In the genomic region with DNA sequence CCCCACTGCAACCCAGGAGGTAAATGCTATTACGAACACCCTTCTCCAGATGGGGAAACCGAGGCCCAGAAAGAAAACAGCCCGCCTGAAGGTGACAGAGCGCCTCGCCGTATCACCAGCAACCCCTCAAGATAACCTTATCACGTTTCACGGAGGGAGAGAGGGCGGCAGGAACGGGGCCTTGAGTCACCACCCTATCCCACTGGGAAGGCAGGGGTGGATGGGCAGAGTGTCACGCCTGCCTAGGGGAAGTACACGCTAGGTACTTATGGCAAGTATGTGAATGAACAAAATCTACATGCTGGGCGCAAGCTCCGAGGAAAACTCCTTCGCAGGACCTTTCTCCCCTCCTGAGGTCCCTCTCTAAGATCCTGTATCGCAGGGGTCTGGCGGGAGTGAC, we compare ENCODE assay signal across 2 cellular contexts.
TF ChIP-seq lines count a peak whose summit lies in the region.

No MANE protein-coding gene starts in this region.

TF ChIP-seq in GM23338, 12 proteins besides CTCF, POLR2A, EP300 and RAD21 (continues in another document):
- TF ChIP-seq, protein P1, sequence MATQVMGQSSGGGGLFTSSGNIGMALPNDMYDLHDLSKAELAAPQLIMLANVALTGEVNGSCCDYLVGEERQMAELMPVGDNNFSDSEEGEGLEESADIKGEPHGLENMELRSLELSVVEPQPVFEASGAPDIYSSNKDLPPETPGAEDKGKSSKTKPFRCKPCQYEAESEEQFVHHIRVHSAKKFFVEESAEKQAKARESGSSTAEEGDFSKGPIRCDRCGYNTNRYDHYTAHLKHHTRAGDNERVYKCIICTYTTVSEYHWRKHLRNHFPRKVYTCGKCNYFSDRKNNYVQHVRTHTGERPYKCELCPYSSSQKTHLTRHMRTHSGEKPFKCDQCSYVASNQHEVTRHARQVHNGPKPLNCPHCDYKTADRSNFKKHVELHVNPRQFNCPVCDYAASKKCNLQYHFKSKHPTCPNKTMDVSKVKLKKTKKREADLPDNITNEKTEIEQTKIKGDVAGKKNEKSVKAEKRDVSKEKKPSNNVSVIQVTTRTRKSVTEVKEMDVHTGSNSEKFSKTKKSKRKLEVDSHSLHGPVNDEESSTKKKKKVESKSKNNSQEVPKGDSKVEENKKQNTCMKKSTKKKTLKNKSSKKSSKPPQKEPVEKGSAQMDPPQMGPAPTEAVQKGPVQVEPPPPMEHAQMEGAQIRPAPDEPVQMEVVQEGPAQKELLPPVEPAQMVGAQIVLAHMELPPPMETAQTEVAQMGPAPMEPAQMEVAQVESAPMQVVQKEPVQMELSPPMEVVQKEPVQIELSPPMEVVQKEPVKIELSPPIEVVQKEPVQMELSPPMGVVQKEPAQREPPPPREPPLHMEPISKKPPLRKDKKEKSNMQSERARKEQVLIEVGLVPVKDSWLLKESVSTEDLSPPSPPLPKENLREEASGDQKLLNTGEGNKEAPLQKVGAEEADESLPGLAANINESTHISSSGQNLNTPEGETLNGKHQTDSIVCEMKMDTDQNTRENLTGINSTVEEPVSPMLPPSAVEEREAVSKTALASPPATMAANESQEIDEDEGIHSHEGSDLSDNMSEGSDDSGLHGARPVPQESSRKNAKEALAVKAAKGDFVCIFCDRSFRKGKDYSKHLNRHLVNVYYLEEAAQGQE (IDR thresholded peaks at IDR 0.05; ENCODE audit: unreplicated experiment), result no peak
- TF ChIP-seq CREB1 (CRISPR knock-in tag; IDR thresholded peaks at IDR 0.05; ENCODE audit: low read depth), result no peak
- no peak for TF ChIP-seq ZNF462 (CRISPR knock-in tag; IDR thresholded peaks at IDR 0.05)
- no peak for TF ChIP-seq POLR2AphosphoS5 (IDR thresholded peaks at IDR 0.05; ENCODE audit: low read depth)
- TF ChIP-seq JUNB (IDR thresholded peaks at IDR 0.05; ENCODE audit: unreplicated experiment), result no peak
- TF ChIP-seq EZH2 (IDR thresholded peaks at IDR 0.05; ENCODE audit: low read depth, unreplicated experiment), result no peak
- TF ChIP-seq NANOG (IDR thresholded peaks at IDR 0.05; ENCODE audit: borderline replicate concordance), result no peak
- no peak for TF ChIP-seq ZNF331 (CRISPR knock-in tag; IDR thresholded peaks at IDR 0.05; ENCODE audit: low read depth)
- no peak for TF ChIP-seq EZH2phosphoT487 (IDR thresholded peaks at IDR 0.05; ENCODE audit: unreplicated experiment)
- TF ChIP-seq ZNF114 (CRISPR knock-in tag; IDR thresholded peaks at IDR 0.05), result no peak
- no peak for TF ChIP-seq STAT1 (IDR thresholded peaks at IDR 0.05; ENCODE audit: unreplicated experiment)

TF ChIP-seq in K562, 482 proteins besides CTCF, POLR2A, EP300 and RAD21:
- TF ChIP-seq ZC3H4 (CRISPR knock-in tag; IDR thresholded peaks at IDR 0.05; ENCODE audit: borderline replicate concordance) (0 out of 2 replicates have a peak, but pooled peaks have one; percentile 31), BMI1 (IDR thresholded peaks at IDR 0.05; ENCODE audit: low read length) (no peak), MAZ (CRISPR knock-in tag; conservative IDR thresholded peaks at IDR 0.05 in 1 of 2, IDR thresholded peaks at IDR 0.05 in 1 of 2) (no peak), SMAD3 (CRISPR knock-in tag; conservative IDR thresholded peaks at IDR 0.05) (no peak), ZNF143 (CRISPR knock-in tag; IDR thresholded peaks at IDR 0.05) (no peak), RHOXF2B (CRISPR knock-in tag; conservative IDR thresholded peaks at IDR 0.05) (no peak), ATF6 (CRISPR knock-in tag; IDR thresholded peaks at IDR 0.05) (no peak), KDM1A (IDR thresholded peaks at IDR 0.05) (no peak), TSC22D4 (tag; IDR thresholded peaks at IDR 0.05) (no peak), JUND (IDR thresholded peaks at IDR 0.05; ENCODE audit: borderline replicate concordance, low read depth, low read length) (peak; percentile 35; the same call in 1 of the 2 replicates), JUND (tag; IDR thresholded peaks at IDR 0.05; ENCODE audit: borderline replicate concordance, low read depth, low read length) (no peak; the same call in 2 of the 3 replicates), ELF1 (tag; IDR thresholded peaks at IDR 0.05) (no peak), CGGBP1 (CRISPR knock-in tag; IDR thresholded peaks at IDR 0.05) (no peak), CREM (IDR thresholded peaks at IDR 0.05; ENCODE audit: low read depth) (no peak), ZNF133 (CRISPR knock-in tag; IDR thresholded peaks at IDR 0.05) (no peak), ZFP1 (CRISPR knock-in tag; IDR thresholded peaks at IDR 0.05) (no peak), TAF9B (IDR thresholded peaks at IDR 0.05; ENCODE audit: partially characterized antibody) (no peak), BRCA1 (IDR thresholded peaks at IDR 0.05) (no peak), BRCA1 (CRISPR knock-in tag; IDR thresholded peaks at IDR 0.05) (no peak), MTA3 (IDR thresholded peaks at IDR 0.05; ENCODE audit: borderline replicate concordance) (no peak), RAD51 (IDR thresholded peaks at IDR 0.05; ENCODE audit: borderline replicate concordance, low read depth) (no peak), IRF2 (CRISPR knock-in tag; IDR thresholded peaks at IDR 0.05) (no peak)
- TF ChIP-seq, protein P2, sequence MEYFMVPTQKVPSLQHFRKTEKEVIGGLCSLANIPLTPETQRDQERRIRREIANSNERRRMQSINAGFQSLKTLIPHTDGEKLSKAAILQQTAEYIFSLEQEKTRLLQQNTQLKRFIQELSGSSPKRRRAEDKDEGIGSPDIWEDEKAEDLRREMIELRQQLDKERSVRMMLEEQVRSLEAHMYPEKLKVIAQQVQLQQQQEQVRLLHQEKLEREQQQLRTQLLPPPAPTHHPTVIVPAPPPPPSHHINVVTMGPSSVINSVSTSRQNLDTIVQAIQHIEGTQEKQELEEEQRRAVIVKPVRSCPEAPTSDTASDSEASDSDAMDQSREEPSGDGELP (CRISPR knock-in tag; IDR thresholded peaks at IDR 0.05; ENCODE audit: borderline replicate concordance), result 0 out of 2 replicates have a peak, but pooled peaks have one; percentile 4
TF ChIP-seq in K562: peak in this region for 3.
